ENCODE assay signal across 18 cellular contexts in the genomic region with DNA sequence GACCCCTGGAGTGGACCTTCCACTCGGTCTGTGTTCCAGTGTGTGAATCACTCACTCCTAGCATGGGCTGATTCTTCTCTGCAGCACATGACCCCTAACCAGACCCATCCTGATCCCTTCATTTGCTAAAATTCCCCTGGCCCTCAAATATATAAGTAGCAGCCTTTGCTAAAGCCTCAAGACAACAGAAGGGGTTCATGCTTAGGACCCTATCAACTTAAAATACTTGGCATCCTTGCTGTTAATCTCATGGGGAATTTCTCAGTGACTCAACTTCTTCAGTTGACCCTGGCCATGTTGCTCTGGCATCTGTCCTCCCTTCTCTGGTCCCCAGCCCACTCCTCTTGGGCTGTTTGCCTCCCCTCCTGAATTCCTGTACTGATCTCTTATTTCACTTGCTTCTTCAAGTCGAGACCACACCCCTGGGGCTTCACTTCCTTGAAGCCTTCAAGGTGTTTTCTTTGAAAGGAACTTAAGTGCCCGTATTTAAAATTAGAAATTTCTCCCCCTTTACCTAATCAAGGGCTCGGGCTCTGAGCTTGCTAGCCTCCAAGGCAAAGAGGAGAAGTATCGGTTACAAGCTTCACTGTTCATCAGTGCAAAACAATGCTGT. TPM values are rescaled to one million over a fixed set of nuclear protein-coding genes. Genes with fewer than 3 reads are reported as not detected.
A peak's percentile ranks its signal among the peaks of the same experiment; 100 is the strongest.
DNase-seq lines count a peak whose midpoint lies in the region; ATAC-seq and TF ChIP-seq lines count a peak whose summit lies in the region.
"Had no signal": no experiment of that assay in that cellular context is flagged by ENCODE, and none has a peak within 500 bp of the region (broad histone marks: within the 10 kb centered on the region; RNA-seq: fewer than 3 reads in every experiment).

No MANE protein-coding gene starts in this region.

- no CpG with 5 or more reads among the region's 5 CpGs for WGBS in mesendoderm (ENCODE audit: extremely low coverage, insufficient coverage, low lambda C conversion rate)

- H3K79me2 ChIP-seq in mesendoderm (ENCODE audit: control insufficient read depth, insufficient read depth, low read length): no peaks in the 10 kb centered on the region

- no peak overlapping the region for H3K9ac ChIP-seq in mesendoderm (ENCODE audit: low read length)

- H3K4ac ChIP-seq in mesendoderm (ENCODE audit: low read depth, low read length): no peak overlapping the region

- H3K79me1 ChIP-seq in mesendoderm (ENCODE audit: low read length): no peaks in the 10 kb centered on the region

- intact Hi-C loops in vagina (cut with DNase I): no loop called here

- H3K36me3 ChIP-seq in mesendoderm (ENCODE audit: control insufficient read depth, insufficient read depth, low read length) (no peaks in the 10 kb centered on the region), vagina (no peaks in the 10 kb centered on the region)
- H3K36me3 ChIP-seq: HAP-1 had no signal

- no peak overlapping the region for H4K5ac ChIP-seq in mesendoderm (ENCODE audit: low read length)

- H3K23ac ChIP-seq in mesendoderm (ENCODE audit: low read length): no peak overlapping the region

- H3K9me3 ChIP-seq in vagina: no peaks in the 10 kb centered on the region
- H3K9me3 ChIP-seq: HAP-1, suprapubic skin had no signal

- ATAC-seq in activated naive CD8-positive, alpha-beta T cell treated with anti-CD3 and anti-CD28 coated beads, Interleukin-2, amount 10 ng/mL, durations not matched to agents 7 days and 5 days (ENCODE audit: low read depth): no peak
- no peak for ATAC-seq in activated naive CD8-positive, alpha-beta T cell treated with anti-CD3 and anti-CD28 coated beads, Interleukin-2, amount 50 U/mL, for 24 hours
- no peak for ATAC-seq in HG02884 (IDR thresholded peaks at IDR 0.05; ENCODE audit: unreplicated experiment)
- ATAC-seq: activated CD8-positive, alpha-beta memory T cell treated with anti-CD3 and anti-CD28 coated beads, Interleukin-2, amount 10 ng/mL, durations not matched to agents 7 days and 5 days; effector memory CD8-positive, alpha-beta T cell had no signal

- H3K4me1 ChIP-seq in mesendoderm (ENCODE audit: control insufficient read depth, low read depth, low read length) (no peaks in the 10 kb centered on the region), vagina (peaks cover 52% of the 10 kb centered on the region)
- H3K4me1 ChIP-seq: HAP-1 had no signal

- peaks cover 12% of the 10 kb centered on the region for H3K27me3 Mint-ChIP-seq in activated naive CD8-positive, alpha-beta T cell treated with anti-CD3 and anti-CD28 coated beads, Interleukin-2, amount 10 ng/mL, durations not matched to agents 7 days and 5 days
- H3K27me3 Mint-ChIP-seq in activated naive CD8-positive, alpha-beta T cell treated with anti-CD3 and anti-CD28 coated beads, Interleukin-2, amount 50 U/mL, for 24 hours: peaks cover 6% of the 10 kb centered on the region

- H3K36me3 Mint-ChIP-seq in activated naive CD8-positive, alpha-beta T cell treated with anti-CD3 and anti-CD28 coated beads, Interleukin-2, amount 10 ng/mL, durations not matched to agents 7 days and 5 days: no peaks in the 10 kb centered on the region
- no peaks in the 10 kb centered on the region for H3K36me3 Mint-ChIP-seq in activated naive CD8-positive, alpha-beta T cell treated with anti-CD3 and anti-CD28 coated beads, Interleukin-2, amount 50 U/mL, for 24 hours (ENCODE audit: low read depth)
- H3K36me3 Mint-ChIP-seq: activated CD8-positive, alpha-beta memory T cell treated with anti-CD3 and anti-CD28 coated beads, Interleukin-2, amount 10 ng/mL, durations not matched to agents 7 days and 5 days had no signal

- POLR2A ChIA-PET in activated naive CD8-positive, alpha-beta T cell treated with anti-CD3 and anti-CD28 coated beads, Interleukin-2, amount 10 ng/mL, durations not matched to agents 7 days and 5 days (lab: Charles Lee): interaction anchor here (0.7 kb wide), 1 partner anchor 429 kb away, joined by 3 read pairs; no protein-coding TSS in a partner anchor

- H3K27ac ChIP-seq in mesendoderm (ENCODE audit: low read depth, low read length) (no peak overlapping the region), vagina (peak overlapping the region; percentile 73)
- H3K27ac ChIP-seq: RWPE1, suprapubic skin had no signal

- H3K56ac ChIP-seq in mesendoderm (ENCODE audit: low read length): no peak overlapping the region

- H3K4me1 Mint-ChIP-seq in activated naive CD8-positive, alpha-beta T cell treated with anti-CD3 and anti-CD28 coated beads, Interleukin-2, amount 10 ng/mL, durations not matched to agents 7 days and 5 days: peaks cover 17% of the 10 kb centered on the region
- H3K4me1 Mint-ChIP-seq in activated naive CD8-positive, alpha-beta T cell treated with anti-CD3 and anti-CD28 coated beads, Interleukin-2, amount 50 U/mL, for 24 hours: peaks cover 14% of the 10 kb centered on the region

- TF ChIP-seq CTCF in cardiac fibroblast (IDR thresholded peaks at IDR 0.05; ENCODE audit: low read depth, low read length) (no peak), vagina (IDR thresholded peaks at IDR 0.05) (no peak)

- peak overlapping the region; percentile 45 for H3K4me3 Mint-ChIP-seq in activated naive CD8-positive, alpha-beta T cell treated with anti-CD3 and anti-CD28 coated beads, Interleukin-2, amount 10 ng/mL, durations not matched to agents 7 days and 5 days
- no peak overlapping the region for H3K4me3 Mint-ChIP-seq in activated naive CD8-positive, alpha-beta T cell treated with anti-CD3 and anti-CD28 coated beads, Interleukin-2, amount 50 U/mL, for 24 hours
- H3K4me3 Mint-ChIP-seq: activated CD8-positive, alpha-beta memory T cell treated with anti-CD3 and anti-CD28 coated beads, Interleukin-2, amount 10 ng/mL, durations not matched to agents 7 days and 5 days; effector memory CD8-positive, alpha-beta T cell; nephron progenitor cell had no signal

- no peak overlapping the region for H3K4me2 ChIP-seq in mesendoderm (ENCODE audit: low read length)

- H3K27ac Mint-ChIP-seq in activated naive CD8-positive, alpha-beta T cell treated with anti-CD3 and anti-CD28 coated beads, Interleukin-2, amount 10 ng/mL, durations not matched to agents 7 days and 5 days: no peak overlapping the region
- no peak overlapping the region for H3K27ac Mint-ChIP-seq in activated naive CD8-positive, alpha-beta T cell treated with anti-CD3 and anti-CD28 coated beads, Interleukin-2, amount 50 U/mL, for 24 hours
- H3K27ac Mint-ChIP-seq: activated CD8-positive, alpha-beta memory T cell treated with anti-CD3 and anti-CD28 coated beads, Interleukin-2, amount 10 ng/mL, durations not matched to agents 7 days and 5 days; effector memory CD8-positive, alpha-beta T cell; nephron progenitor cell had no signal

- no peak for DNase-seq in activated naive CD8-positive, alpha-beta T cell treated with anti-CD3 and anti-CD28 coated beads, Interleukin-2, amount 10 ng/mL, durations not matched to agents 7 days and 5 days
- no peak for DNase-seq in activated naive CD8-positive, alpha-beta T cell treated with anti-CD3 and anti-CD28 coated beads, Interleukin-2, amount 50 U/mL, for 24 hours
- DNase-seq in cardiac fibroblast (ENCODE audit: low read depth in 2 of 2): peak; percentile 24 to 30
- peak; percentile 37 for DNase-seq in mesendoderm
- no peak for DNase-seq in vagina (ENCODE audit: extremely low spot score in 2 of 2)
- no peak for DNase-seq in stimulated activated CD4-positive, alpha-beta T cell treated with anti-CD3 and anti-CD28 coated beads, Interleukin-4, amount 100 ng/mL, for 4 hours
- no peak for DNase-seq in middle frontal gyrus (ENCODE audit: extremely low spot score, low spot score)
- DNase-seq: activated CD8-positive, alpha-beta memory T cell treated with anti-CD3 and anti-CD28 coated beads, Interleukin-2, amount 10 ng/mL, durations not matched to agents 7 days and 5 days; effector memory CD8-positive, alpha-beta T cell; Kasumi-1; NCI-H1417 treated with DMSO at 0.1 percent for 48 hours; nephron progenitor cell; stimulated activated CD4-positive, alpha-beta T cell treated with anti-CD3 and anti-CD28 coated beads, Interleukin-2, amount 100 ng/mL, for 24 hours had no signal

- no peak overlapping the region for H4K8ac ChIP-seq in mesendoderm (ENCODE audit: low read depth, low read length)

- no peak overlapping the region for H2BK120ac ChIP-seq in mesendoderm (ENCODE audit: low read depth, low read length)

- no peaks in the 10 kb centered on the region for H3K9me3 Mint-ChIP-seq in activated naive CD8-positive, alpha-beta T cell treated with anti-CD3 and anti-CD28 coated beads, Interleukin-2, amount 10 ng/mL, durations not matched to agents 7 days and 5 days
- no peaks in the 10 kb centered on the region for H3K9me3 Mint-ChIP-seq in activated naive CD8-positive, alpha-beta T cell treated with anti-CD3 and anti-CD28 coated beads, Interleukin-2, amount 50 U/mL, for 24 hours
- H3K9me3 Mint-ChIP-seq: effector memory CD8-positive, alpha-beta T cell had no signal

- no peak for TF ChIP-seq POLR2A in vagina (IDR thresholded peaks at IDR 0.05)

- H2BK5ac ChIP-seq in mesendoderm (ENCODE audit: low read length): no peak overlapping the region

- no peak overlapping the region for H2BK15ac ChIP-seq in mesendoderm (replicated peaks; ENCODE audit: low read depth)

- no peak overlapping the region for H3K4me3 ChIP-seq in cardiac fibroblast (replicated peaks in 1 of 2; ENCODE audit: low read depth in 2 of 2, low read length in 2 of 2)
- no peak overlapping the region for H3K4me3 ChIP-seq in mesendoderm (ENCODE audit: low read length)
- no peak overlapping the region for H3K4me3 ChIP-seq in vagina
- H3K4me3 ChIP-seq: HAP-1, lung, suprapubic skin had no signal

- no peak overlapping the region for H2AK5ac ChIP-seq in mesendoderm (ENCODE audit: low read length)

- H3K27me3 ChIP-seq in mesendoderm (ENCODE audit: insufficient read depth, low read length, poor library complexity) (no peaks in the 10 kb centered on the region), vagina (no peaks in the 10 kb centered on the region)
- H3K27me3 ChIP-seq: suprapubic skin had no signal

- no peak overlapping the region for H3K18ac ChIP-seq in mesendoderm (ENCODE audit: low read length)

RNA-seq across cellular contexts. Expression of a gene that starts 23.6 kb away (rescaled TPM):
- total RNA-seq in activated naive CD8-positive, alpha-beta T cell treated with anti-CD3 and anti-CD28 coated beads, Interleukin-2, amount 10 ng/mL, durations not matched to agents 7 days and 5 days: not detected
- 0.17 TPM for polyA plus RNA-seq in mesendoderm (2013, experiment 1 of 2)
- polyA plus RNA-seq in mesendoderm (2013, experiment 2 of 2): 0.10 TPM
- 898 TPM for total RNA-seq in vagina
- total RNA-seq: activated CD8-positive, alpha-beta memory T cell treated with anti-CD3 and anti-CD28 coated beads, Interleukin-2, amount 10 ng/mL, durations not matched to agents 7 days and 5 days had no signal

Comparison
In these comparisons a context has a peak if more than half of its experiments do, and no peak if none do; other contexts are left out.
1. DNase-seq: peak in cardiac fibroblast (2 of 2) and mesendoderm (single experiment); none in activated naive CD8-positive, alpha-beta T cell treated with anti-CD3 and anti-CD28 coated beads, Interleukin-2, amount 10 ng/mL, durations not matched to agents 7 days and 5 days (single experiment), activated naive CD8-positive, alpha-beta T cell treated with anti-CD3 and anti-CD28 coated beads, Interleukin-2, amount 50 U/mL, for 24 hours (single experiment), vagina (0 of 2), stimulated activated CD4-positive, alpha-beta T cell treated with anti-CD3 and anti-CD28 coated beads, Interleukin-4, amount 100 ng/mL, for 4 hours (0 of 2) and middle frontal gyrus (single experiment).
2. RNA of a gene that starts 23.6 kb away (total RNA-seq): 898 TPM in vagina (single experiment); not detected in activated naive CD8-positive, alpha-beta T cell treated with anti-CD3 and anti-CD28 coated beads, Interleukin-2, amount 10 ng/mL, durations not matched to agents 7 days and 5 days; every median in the first group is over 100 times any median in the second.